Comparison of ENCODE assay signal across 11 cellular contexts in genomic region chr12:121783771-121784170, GRCh38. TPM values are rescaled to one million over a fixed set of nuclear protein-coding genes. Genes with fewer than 3 reads are reported as not detected.
DNase-seq lines count a peak whose midpoint lies in the region; ATAC-seq and TF ChIP-seq lines count a peak whose summit lies in the region.
"Had no signal": no experiment of that assay in that cellular context is flagged by ENCODE, and none has a peak within 500 bp of the region (broad histone marks: within the 10 kb centered on the region; RNA-seq: fewer than 3 reads in every experiment).

No MANE protein-coding gene starts in this region.

- CTCF ChIA-PET in activated CD8-positive, alpha-beta memory T cell treated with anti-CD3 and anti-CD28 coated beads, Interleukin-2, amount 10 ng/mL, durations not matched to agents 7 days and 5 days (lab: Charles Lee): interaction anchor here (32.8 to 45.4 kb wide), 2 partner anchors 2 to 14 kb away, joined by 1678 read pairs; partner anchors contain the start of genes RHOF and SETD1B
- CTCF ChIA-PET in T-cell (lab: Charles Lee): interaction anchor here (0.6 to 1.6 kb wide), 3 partner anchors 11 to 84 kb away, joined by 4 to 14 read pairs (median 7); no protein-coding TSS in a partner anchor

- no peaks in the 10 kb centered on the region for H3K27me3 Mint-ChIP-seq in activated CD8-positive, alpha-beta memory T cell treated with anti-CD3 and anti-CD28 coated beads, Interleukin-2, amount 10 ng/mL, durations not matched to agents 7 days and 5 days
- H3K27me3 Mint-ChIP-seq in T-cell (no peaks in the 10 kb centered on the region), endothelial cell (ENCODE audit: unreplicated experiment) (peaks cover 5% of the 10 kb centered on the region)

- H3K27ac Mint-ChIP-seq in activated CD8-positive, alpha-beta memory T cell treated with anti-CD3 and anti-CD28 coated beads, Interleukin-2, amount 10 ng/mL, durations not matched to agents 7 days and 5 days: peak overlapping the region; percentile 73
- H3K27ac Mint-ChIP-seq in T-cell (peak overlapping the region; percentile 86 to 100), endothelial cell (ENCODE audit: unreplicated experiment) (peak overlapping the region; percentile 49)
- H3K27ac Mint-ChIP-seq in stimulated activated effector memory CD8-positive, alpha-beta T cell treated with anti-CD3 and anti-CD28 coated beads, Interleukin-12 subunit alpha, Interleukin-12 subunit beta, amount 100 ng/mL, for 72 hours: peak overlapping the region; percentile 94

- H3K9me3 Mint-ChIP-seq in activated CD8-positive, alpha-beta memory T cell treated with anti-CD3 and anti-CD28 coated beads, Interleukin-2, amount 10 ng/mL, durations not matched to agents 7 days and 5 days (ENCODE audit: low read depth): no peaks in the 10 kb centered on the region
- H3K9me3 Mint-ChIP-seq in T-cell (no peaks in the 10 kb centered on the region), endothelial cell (ENCODE audit: unreplicated experiment) (no peaks in the 10 kb centered on the region)
- no peaks in the 10 kb centered on the region for H3K9me3 Mint-ChIP-seq in stimulated activated effector memory CD8-positive, alpha-beta T cell treated with anti-CD3 and anti-CD28 coated beads, Interleukin-12 subunit alpha, Interleukin-12 subunit beta, amount 100 ng/mL, for 72 hours

- POLR2A ChIA-PET in T-cell (lab: Charles Lee): no interaction called here

- H3K4me3 Mint-ChIP-seq in activated CD8-positive, alpha-beta memory T cell treated with anti-CD3 and anti-CD28 coated beads, Interleukin-2, amount 10 ng/mL, durations not matched to agents 7 days and 5 days: no peak overlapping the region
- peak overlapping the region; percentile 15 to 94 (median 74) for H3K4me3 Mint-ChIP-seq in T-cell
- no peak overlapping the region for H3K4me3 Mint-ChIP-seq in endothelial cell (ENCODE audit: unreplicated experiment)
- H3K4me3 Mint-ChIP-seq in stimulated activated effector memory CD8-positive, alpha-beta T cell treated with anti-CD3 and anti-CD28 coated beads, Interleukin-12 subunit alpha, Interleukin-12 subunit beta, amount 100 ng/mL, for 72 hours: peak overlapping the region; percentile 91

- no peak for ATAC-seq in activated CD8-positive, alpha-beta memory T cell treated with anti-CD3 and anti-CD28 coated beads, Interleukin-2, amount 10 ng/mL, durations not matched to agents 7 days and 5 days
- no peak for ATAC-seq in T-cell (replicated peaks in 1 of 4)
- no peak for ATAC-seq in stimulated activated effector memory CD8-positive, alpha-beta T cell treated with anti-CD3 and anti-CD28 coated beads, Interleukin-12 subunit alpha, Interleukin-12 subunit beta, amount 100 ng/mL, for 72 hours

- TF ChIP-seq CTCF in endothelial cell (IDR thresholded peaks at IDR 0.05; ENCODE audit: unreplicated experiment): no peak

- peaks cover 46% of the 10 kb centered on the region for H3K36me3 Mint-ChIP-seq in activated CD8-positive, alpha-beta memory T cell treated with anti-CD3 and anti-CD28 coated beads, Interleukin-2, amount 10 ng/mL, durations not matched to agents 7 days and 5 days
- H3K36me3 Mint-ChIP-seq in T-cell: peaks cover 25% of the 10 kb centered on the region
- no peaks in the 10 kb centered on the region for H3K36me3 Mint-ChIP-seq in endothelial cell (ENCODE audit: low read depth, unreplicated experiment)
- H3K36me3 Mint-ChIP-seq in stimulated activated effector memory CD8-positive, alpha-beta T cell treated with anti-CD3 and anti-CD28 coated beads, Interleukin-12 subunit alpha, Interleukin-12 subunit beta, amount 100 ng/mL, for 72 hours: peaks cover 94% of the 10 kb centered on the region

- no peak for DNase-seq in activated CD8-positive, alpha-beta memory T cell treated with anti-CD3 and anti-CD28 coated beads, Interleukin-2, amount 10 ng/mL, durations not matched to agents 7 days and 5 days
- DNase-seq in activated CD8-positive, alpha-beta memory T cell treated with anti-CD3 and anti-CD28 coated beads for 24 hours: no peak
- DNase-seq in T-cell (no peak), endothelial cell (ENCODE audit: low spot score) (no peak), NCI-H146 (lab: John Stamatoyannopoulos, UW) (no peak), putamen (ENCODE audit: low spot score) (no peak), NCI-H1930 (lab: John Stamatoyannopoulos, UW) (no peak)
- no peak for DNase-seq in stimulated activated effector memory CD8-positive, alpha-beta T cell treated with anti-CD3 and anti-CD28 coated beads, Interleukin-12 subunit alpha, Interleukin-12 subunit beta, amount 100 ng/mL, for 72 hours (ENCODE audit: low spot score in 2 of 2)
- DNase-seq: activated CD8-positive, alpha-beta memory T cell treated with anti-CD3 and anti-CD28 coated beads, Interleukin-2, amount 50 U/mL, for 48 hours; NCI-H1105 treated with DMSO at 0.1 percent for 48 hours; nucleus accumbens had no signal

- H3K4me1 Mint-ChIP-seq in activated CD8-positive, alpha-beta memory T cell treated with anti-CD3 and anti-CD28 coated beads, Interleukin-2, amount 10 ng/mL, durations not matched to agents 7 days and 5 days: peaks cover 68% of the 10 kb centered on the region
- H3K4me1 Mint-ChIP-seq in T-cell: peaks cover 70 to 82% (median 79%) of the 10 kb centered on the region in 3 donors
- peaks cover 3% of the 10 kb centered on the region for H3K4me1 Mint-ChIP-seq in endothelial cell (ENCODE audit: unreplicated experiment)
- H3K4me1 Mint-ChIP-seq in stimulated activated effector memory CD8-positive, alpha-beta T cell treated with anti-CD3 and anti-CD28 coated beads, Interleukin-12 subunit alpha, Interleukin-12 subunit beta, amount 100 ng/mL, for 72 hours: peaks cover 76% of the 10 kb centered on the region

RNA-seq across cellular contexts. Expression of gene RHOF, which starts 9.7 kb away (rescaled TPM):
- total RNA-seq in activated CD8-positive, alpha-beta memory T cell treated with anti-CD3 and anti-CD28 coated beads, Interleukin-2, amount 10 ng/mL, durations not matched to agents 7 days and 5 days: 100 to 1,000 TPM; 114 to 137 TPM
- total RNA-seq in T-cell: 100 to 1,000 TPM; 137 to 158 (median 145) TPM
- 25.7 TPM for total RNA-seq in endothelial cell (ENCODE audit: unreplicated experiment)

RNA-seq across cellular contexts. Expression of gene SETD1B, which starts 20.0 kb away (rescaled TPM):
- 10 to 100 TPM; 33.7 to 35.9 TPM for total RNA-seq in activated CD8-positive, alpha-beta memory T cell treated with anti-CD3 and anti-CD28 coated beads, Interleukin-2, amount 10 ng/mL, durations not matched to agents 7 days and 5 days
- total RNA-seq in T-cell (100 to 1,000 TPM in 1 of 5 donors, 10 to 100 TPM in 4; 87.7 to 106 (median 96.0) TPM), endothelial cell (ENCODE audit: unreplicated experiment) (25.3 TPM)

Comparison
In these comparisons a context has a peak if more than half of its experiments do, and no peak if none do; other contexts are left out.
1. H3K4me3 Mint-ChIP-seq: peak in T-cell (3 of 3) and stimulated activated effector memory CD8-positive, alpha-beta T cell treated with anti-CD3 and anti-CD28 coated beads, Interleukin-12 subunit alpha, Interleukin-12 subunit beta, amount 100 ng/mL, for 72 hours (single experiment); none in activated CD8-positive, alpha-beta memory T cell treated with anti-CD3 and anti-CD28 coated beads, Interleukin-2, amount 10 ng/mL, durations not matched to agents 7 days and 5 days (single experiment) and endothelial cell (single experiment).
2. Peak in every context shown above with its lines, with median percentiles within 50 percentile points of each other: H3K27ac Mint-ChIP-seq.